Comparison of ENCODE assay signal across 39 cellular contexts in genomic region chr3:143712522-143712921, GRCh38.
"Had no signal": no experiment of that assay in that cellular context is flagged by ENCODE, and none has a peak within 500 bp of the region (broad histone marks: within the 10 kb centered on the region; RNA-seq: fewer than 3 reads in every experiment).

No MANE protein-coding gene starts in this region.

- H3K27ac ChIP-seq: adrenal gland, ascending aorta, body of pancreas, brain microvascular endothelial cell, breast epithelium, cardiac muscle cell had no signal

- H3K36me3 ChIP-seq: adrenal gland, ascending aorta, brain microvascular endothelial cell, breast epithelium, cardiac muscle cell had no signal

- DNase-seq: activated effector memory CD4-positive, alpha-beta T cell treated with anti-CD3 and anti-CD28 coated beads, Interleukin-2, amount 50 U/mL, for 16 hours; activated effector memory CD4-positive, alpha-beta T cell treated with Interleukin-2 at 50 U/mL for 16 hours; activated gamma-delta T cell; activated gamma-delta T cell treated with Interleukin-2 at 50 U/mL for 16 hours; activated naive CD4-positive, alpha-beta T cell; activated naive CD4-positive, alpha-beta T cell treated with anti-CD3 and anti-CD28 coated beads for 36 hours; activated naive CD4-positive, alpha-beta T cell treated with anti-CD3 and anti-CD28 coated beads, Interleukin-2, amount 10 ng/mL, durations not matched to agents 7 days and 5 days; activated naive CD4-positive, alpha-beta T cell treated with anti-CD3 and anti-CD28 coated beads, Interleukin-2, amount 50 U/mL, for 16 hours; activated naive CD4-positive, alpha-beta T cell treated with Interleukin-2 at 50 U/mL for 16 hours; activated naive CD8-positive, alpha-beta T cell treated with anti-CD3 and anti-CD28 coated beads for 36 hours; activated naive CD8-positive, alpha-beta T cell treated with anti-CD3 and anti-CD28 coated beads, Interleukin-2, amount 10 ng/mL, durations not matched to agents 7 days and 5 days; activated naive CD8-positive, alpha-beta T cell treated with anti-CD3 and anti-CD28 coated beads, Interleukin-2, amount 50 U/mL, for 24 hours; activated T-cell treated with anti-CD3 and anti-CD28 coated beads for 4 hours; activated T-cell treated with anti-CD3 and anti-CD28 coated beads, Interleukin-2, amount 50 U/mL, for 1 hour; activated T-cell treated with anti-CD3 and anti-CD28 coated beads, Interleukin-2, amount 50 U/mL, for 24 hours; activated T-cell treated with anti-CD3 and anti-CD28 coated beads, Interleukin-2, amount 50 U/mL, for 4 hours; activated T-cell treated with anti-CD3 and anti-CD28 coated beads, Interleukin-2, amount 50 U/mL, for 48 hours; activated T-cell treated with anti-CD3 and anti-CD28 coated beads, Interleukin-2, amount 50 U/mL, for 72 hours; adrenal gland; amniotic stem cell; amygdala; anterior cingulate cortex; aorta; body of pancreas; brain microvascular endothelial cell; caudate nucleus; central memory CD4-positive, alpha-beta T cell; cerebellar nuclear complex had no signal

- H3K4me1 ChIP-seq: adrenal gland, ascending aorta, body of pancreas, breast epithelium had no signal

- H3K27me3 ChIP-seq: adrenal gland, ascending aorta, body of pancreas, brain microvascular endothelial cell, breast epithelium, cardiac muscle cell had no signal

- ATAC-seq: activated naive CD4-positive, alpha-beta T cell treated with anti-CD3 and anti-CD28 coated beads, Interleukin-2, amount 50 U/mL, for 72 hours; activated naive CD8-positive, alpha-beta T cell treated with anti-CD3 and anti-CD28 coated beads, Interleukin-2, amount 50 U/mL, for 24 hours; activated T-cell treated with anti-CD3 and anti-CD28 coated beads, Interleukin-2, amount 50 U/mL, for 4 hours; activated T-cell treated with anti-CD3 and anti-CD28 coated beads, Interleukin-2, amount 50 U/mL, for 72 hours; activated T-helper 17 cell treated with anti-CD3 and anti-CD28 coated beads, Interleukin-2, amount 50 U/mL, for 72 hours; body of pancreas had no signal

- H3K4me3 Mint-ChIP-seq: activated naive CD4-positive, alpha-beta T cell treated with anti-CD3 and anti-CD28 coated beads for 36 hours; activated naive CD4-positive, alpha-beta T cell treated with anti-CD3 and anti-CD28 coated beads, Interleukin-2, amount 10 ng/mL, durations not matched to agents 7 days and 5 days; activated naive CD4-positive, alpha-beta T cell treated with anti-CD3 and anti-CD28 coated beads, Interleukin-2, amount 50 U/mL, for 24 hours; activated naive CD8-positive, alpha-beta T cell; activated naive CD8-positive, alpha-beta T cell treated with anti-CD3 and anti-CD28 coated beads for 36 hours; activated naive CD8-positive, alpha-beta T cell treated with anti-CD3 and anti-CD28 coated beads, Interleukin-2, amount 10 ng/mL, durations not matched to agents 7 days and 5 days; activated naive CD8-positive, alpha-beta T cell treated with anti-CD3 and anti-CD28 coated beads, Interleukin-2, amount 50 U/mL, for 24 hours; activated T-cell treated with anti-CD3 and anti-CD28 coated beads, Interleukin-2, amount 50 U/mL, for 24 hours; activated T-cell treated with anti-CD3 and anti-CD28 coated beads, Interleukin-2, amount 50 U/mL, for 4 hours; activated T-cell treated with anti-CD3 and anti-CD28 coated beads, Interleukin-2, amount 50 U/mL, for 72 hours; activated T-helper 1 cell treated with anti-CD3 and anti-CD28 coated beads, Interleukin-12 subunit alpha, Interleukin-12 subunit beta, Interleukin-2, Interleukin-4 antibody, amounts not matched to agents 30 ng/mL and 10 ng/mL and 1 ng/mL, durations not matched to agents 14 hours and 24 hours and 36 hours; activated T-helper 17 cell treated with anti-CD3 and anti-CD28 coated beads, Interleukin-2, amount 50 U/mL, for 72 hours; brain; central memory CD8-positive, alpha-beta T cell had no signal

- H3K27ac Mint-ChIP-seq: activated naive CD4-positive, alpha-beta T cell treated with anti-CD3 and anti-CD28 coated beads for 36 hours; activated naive CD4-positive, alpha-beta T cell treated with anti-CD3 and anti-CD28 coated beads, Interleukin-2, amount 10 ng/mL, durations not matched to agents 7 days and 5 days; activated naive CD4-positive, alpha-beta T cell treated with anti-CD3 and anti-CD28 coated beads, Interleukin-2, amount 50 U/mL, for 72 hours; activated naive CD8-positive, alpha-beta T cell; activated naive CD8-positive, alpha-beta T cell treated with anti-CD3 and anti-CD28 coated beads for 36 hours; activated naive CD8-positive, alpha-beta T cell treated with anti-CD3 and anti-CD28 coated beads, Interleukin-2, amount 10 ng/mL, durations not matched to agents 7 days and 5 days; activated naive CD8-positive, alpha-beta T cell treated with anti-CD3 and anti-CD28 coated beads, Interleukin-2, amount 50 U/mL, for 24 hours; activated T-cell treated with anti-CD3 and anti-CD28 coated beads, Interleukin-2, amount 50 U/mL, for 24 hours; activated T-helper 1 cell treated with anti-CD3 and anti-CD28 coated beads, Interleukin-12 subunit alpha, Interleukin-12 subunit beta, Interleukin-2, Interleukin-4 antibody, amounts not matched to agents 30 ng/mL and 10 ng/mL and 1 ng/mL, durations not matched to agents 14 hours and 24 hours and 36 hours; activated T-helper 17 cell treated with anti-CD3 and anti-CD28 coated beads, Interleukin-2, amount 50 U/mL, for 72 hours; activated T-helper 2 cell treated with anti-CD3 and anti-CD28 coated beads, Interferon-gamma antibody, Interleukin-2, Interleukin-4, amounts not matched to agents 10 μg/mL and 5 μg/mL and 100 μg/mL, durations not matched to agents 14 hours and 24 hours and 36 hours; brain had no signal

- H3K9me3 ChIP-seq: adrenal gland, ascending aorta, body of pancreas, breast epithelium had no signal

- H3K36me3 Mint-ChIP-seq: activated naive CD4-positive, alpha-beta T cell treated with anti-CD3 and anti-CD28 coated beads, Interleukin-2, amount 10 ng/mL, durations not matched to agents 7 days and 5 days; activated naive CD4-positive, alpha-beta T cell treated with anti-CD3 and anti-CD28 coated beads, Interleukin-2, amount 50 U/mL, for 72 hours; activated naive CD8-positive, alpha-beta T cell treated with anti-CD3 and anti-CD28 coated beads, Interleukin-2, amount 10 ng/mL, durations not matched to agents 7 days and 5 days; brain had no signal

- H3K9me3 Mint-ChIP-seq: activated naive CD4-positive, alpha-beta T cell treated with anti-CD3 and anti-CD28 coated beads for 36 hours; activated naive CD4-positive, alpha-beta T cell treated with anti-CD3 and anti-CD28 coated beads, Interleukin-2, amount 10 ng/mL, durations not matched to agents 7 days and 5 days; activated naive CD4-positive, alpha-beta T cell treated with anti-CD3 and anti-CD28 coated beads, Interleukin-2, amount 50 U/mL, for 24 hours; activated naive CD8-positive, alpha-beta T cell treated with anti-CD3 and anti-CD28 coated beads for 36 hours; activated T-cell treated with anti-CD3 and anti-CD28 coated beads, Interleukin-2, amount 50 U/mL, for 24 hours; activated T-cell treated with anti-CD3 and anti-CD28 coated beads, Interleukin-2, amount 50 U/mL, for 4 hours; activated T-helper 1 cell treated with anti-CD3 and anti-CD28 coated beads, Interleukin-12 subunit alpha, Interleukin-12 subunit beta, Interleukin-2, Interleukin-4 antibody, amounts not matched to agents 30 ng/mL and 10 ng/mL and 1 ng/mL, durations not matched to agents 14 hours and 24 hours and 36 hours; activated T-helper 17 cell treated with anti-CD3 and anti-CD28 coated beads, Interleukin-2, amount 50 U/mL, for 72 hours; activated T-helper 2 cell treated with anti-CD3 and anti-CD28 coated beads, Interferon-gamma antibody, Interleukin-2, Interleukin-4, amounts not matched to agents 10 μg/mL and 5 μg/mL and 100 μg/mL, durations not matched to agents 14 hours and 24 hours and 36 hours; brain; central memory CD8-positive, alpha-beta T cell had no signal

- H3K4me3 ChIP-seq: adrenal gland, ascending aorta, body of pancreas, breast epithelium, cardiac muscle cell had no signal

- H3K27me3 Mint-ChIP-seq: activated naive CD4-positive, alpha-beta T cell treated with anti-CD3 and anti-CD28 coated beads, Interleukin-2, amount 10 ng/mL, durations not matched to agents 7 days and 5 days; activated naive CD4-positive, alpha-beta T cell treated with anti-CD3 and anti-CD28 coated beads, Interleukin-2, amount 50 U/mL, for 24 hours; activated naive CD8-positive, alpha-beta T cell; activated naive CD8-positive, alpha-beta T cell treated with anti-CD3 and anti-CD28 coated beads for 36 hours; activated naive CD8-positive, alpha-beta T cell treated with anti-CD3 and anti-CD28 coated beads, Interleukin-2, amount 10 ng/mL, durations not matched to agents 7 days and 5 days; activated naive CD8-positive, alpha-beta T cell treated with anti-CD3 and anti-CD28 coated beads, Interleukin-2, amount 50 U/mL, for 24 hours; activated T-cell treated with anti-CD3 and anti-CD28 coated beads, Interleukin-2, amount 50 U/mL, for 24 hours; activated T-helper 17 cell treated with anti-CD3 and anti-CD28 coated beads, Interleukin-2, amount 50 U/mL, for 72 hours; brain; central memory CD8-positive, alpha-beta T cell had no signal

- H3K4me1 Mint-ChIP-seq: activated naive CD8-positive, alpha-beta T cell treated with anti-CD3 and anti-CD28 coated beads, Interleukin-2, amount 10 ng/mL, durations not matched to agents 7 days and 5 days; activated naive CD8-positive, alpha-beta T cell treated with anti-CD3 and anti-CD28 coated beads, Interleukin-2, amount 50 U/mL, for 24 hours; activated T-helper 17 cell treated with anti-CD3 and anti-CD28 coated beads, Interleukin-2, amount 50 U/mL, for 72 hours had no signal
